ENCODE assay signal across 19 cellular contexts in the genomic region with DNA sequence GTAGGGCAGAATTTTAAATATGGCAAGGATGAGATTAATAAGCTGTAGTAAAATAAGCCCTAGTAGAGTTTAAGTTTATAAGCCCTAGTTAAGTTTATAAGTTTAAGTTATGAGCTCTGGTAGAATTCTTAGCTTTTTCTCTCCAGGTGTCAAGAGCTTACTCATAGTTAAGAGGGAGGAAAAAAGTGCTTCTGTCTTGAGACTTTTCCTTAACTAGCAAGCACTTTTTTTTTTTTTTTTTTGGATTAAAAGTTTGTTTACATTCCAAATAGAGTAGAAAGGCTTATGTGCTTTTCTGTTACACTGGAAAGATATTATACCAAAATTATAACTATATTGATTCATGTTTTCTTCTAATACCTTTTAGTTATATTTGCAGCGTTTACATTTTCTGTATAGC. TPM values are rescaled to one million over a fixed set of nuclear protein-coding genes. Genes with fewer than 3 reads are reported as not detected.
DNase-seq lines count a peak whose midpoint lies in the region; ATAC-seq and TF ChIP-seq lines count a peak whose summit lies in the region.
"Had no signal": no experiment of that assay in that cellular context is flagged by ENCODE, and none has a peak within 500 bp of the region (broad histone marks: within the 10 kb centered on the region; RNA-seq: fewer than 3 reads in every experiment).

No MANE protein-coding gene starts in this region.

- no peaks in the 10 kb centered on the region for H3K9me3 ChIP-seq in prostate gland
- H3K9me3 ChIP-seq: mucosa of descending colon, neutrophil had no signal

- H3K4me1 ChIP-seq in prostate gland (replicated peaks), result no peaks in the 10 kb centered on the region

- H3K4me1 Mint-ChIP-seq in activated naive CD8-positive, alpha-beta T cell treated with anti-CD3 and anti-CD28 coated beads, Interleukin-2, amount 50 U/mL, for 24 hours, result peaks cover 66% of the 10 kb centered on the region

- TF ChIP-seq POLR2A in prostate gland (IDR thresholded peaks at IDR 0.05), result no peak

- H3K36me3 ChIP-seq in prostate gland, result no peaks in the 10 kb centered on the region
- H3K36me3 ChIP-seq: neutrophil had no signal

- WGBS in prostate gland, result 74% methylated on average over 1 of the region's 1 CpG

- peak; percentile 11 for DNase-seq in AG10803 (ENCODE audit: low read depth)
- DNase-seq in activated naive CD8-positive, alpha-beta T cell treated with anti-CD3 and anti-CD28 coated beads, Interleukin-2, amount 50 U/mL, for 24 hours, result no peak
- DNase-seq in fibroblast of peridontal ligament (ENCODE audit: extremely low read depth), result peak; percentile 19
- DNase-seq in prostate gland (ENCODE audit: low spot score), result no peak
- DNase-seq in dedifferentiated amniotic fluid mesenchymal stem cell (ENCODE audit: extremely low spot score), result no peak
- DNase-seq: activated CD4-positive, alpha-beta T cell treated with anti-CD3 and anti-CD28 coated beads for 36 hours; C1 segment of cervical spinal cord; effector CD4-positive, alpha-beta T cell; KG1; left ventricle myocardium superior; mucosa of descending colon; MV-4-11; NCI-H1694 treated with DMSO at 0.1 percent for 48 hours; retina; SW 1271 had no signal

- H3K9me3 Mint-ChIP-seq in activated naive CD8-positive, alpha-beta T cell treated with anti-CD3 and anti-CD28 coated beads, Interleukin-2, amount 50 U/mL, for 24 hours, result no peaks in the 10 kb centered on the region

- no peak overlapping the region for H3K4me3 Mint-ChIP-seq in activated naive CD8-positive, alpha-beta T cell treated with anti-CD3 and anti-CD28 coated beads, Interleukin-2, amount 50 U/mL, for 24 hours
- H3K4me3 Mint-ChIP-seq: activated CD4-positive, alpha-beta T cell treated with anti-CD3 and anti-CD28 coated beads for 36 hours had no signal

- no peaks in the 10 kb centered on the region for H3K27me3 ChIP-seq in prostate gland (replicated peaks; ENCODE audit: insufficient read depth)
- H3K27me3 ChIP-seq: neutrophil had no signal

- no peaks in the 10 kb centered on the region for H3K27me3 Mint-ChIP-seq in activated naive CD8-positive, alpha-beta T cell treated with anti-CD3 and anti-CD28 coated beads, Interleukin-2, amount 50 U/mL, for 24 hours
- H3K27me3 Mint-ChIP-seq: activated CD4-positive, alpha-beta T cell treated with anti-CD3 and anti-CD28 coated beads for 36 hours had no signal

- ATAC-seq in activated naive CD8-positive, alpha-beta T cell treated with anti-CD3 and anti-CD28 coated beads, Interleukin-2, amount 50 U/mL, for 24 hours, result no peak
- ATAC-seq in GM19463 (IDR thresholded peaks at IDR 0.05; ENCODE audit: unreplicated experiment) (no peak), HG02678 (IDR thresholded peaks at IDR 0.05; ENCODE audit: unreplicated experiment) (no peak), GM19328 (IDR thresholded peaks at IDR 0.05; ENCODE audit: unreplicated experiment) (no peak)
- ATAC-seq: activated CD4-positive, alpha-beta T cell treated with anti-CD3 and anti-CD28 coated beads for 36 hours; mucosa of descending colon had no signal

- TF ChIP-seq CTCF in AG10803 (conservative IDR thresholded peaks at IDR 0.05; ENCODE audit: low read length), result no peak
- no peak for TF ChIP-seq CTCF in prostate gland (IDR thresholded peaks at IDR 0.05)

- H3K4me3 ChIP-seq in AG10803 (ENCODE audit: low read length) (no peak overlapping the region), prostate gland (no peak overlapping the region)
- H3K4me3 ChIP-seq: mucosa of descending colon had no signal

- peak overlapping the region; percentile 12 for H3K27ac Mint-ChIP-seq in activated naive CD8-positive, alpha-beta T cell treated with anti-CD3 and anti-CD28 coated beads, Interleukin-2, amount 50 U/mL, for 24 hours
- H3K27ac Mint-ChIP-seq: activated CD4-positive, alpha-beta T cell treated with anti-CD3 and anti-CD28 coated beads for 36 hours had no signal

- no peaks in the 10 kb centered on the region for H3K36me3 Mint-ChIP-seq in activated naive CD8-positive, alpha-beta T cell treated with anti-CD3 and anti-CD28 coated beads, Interleukin-2, amount 50 U/mL, for 24 hours (ENCODE audit: low read depth)

- H3K27ac ChIP-seq in prostate gland, result peak overlapping the region; percentile 62 to 66
- H3K27ac ChIP-seq: neutrophil had no signal

- intact Hi-C loops in prostate gland (cut with DNase I), result loop anchor here (2.0 kb wide), 1 partner anchor 26 kb away; a partner anchor contains a TSS

RNA-seq across cellular contexts. Expression of a gene that starts 25.5 kb away (rescaled TPM):
- 10 to 100 TPM; 10.1 to 16.1 TPM for total RNA-seq in prostate gland

Comparison
In these comparisons a context has a peak if more than half of its experiments do, and no peak if none do; other contexts are left out.
1. DNase-seq: peak in AG10803 (single experiment) and fibroblast of peridontal ligament (single experiment); none in activated naive CD8-positive, alpha-beta T cell treated with anti-CD3 and anti-CD28 coated beads, Interleukin-2, amount 50 U/mL, for 24 hours (single experiment), prostate gland (single experiment) and dedifferentiated amniotic fluid mesenchymal stem cell (single experiment).